Comparison of ENCODE assay signal across 34 cellular contexts in genomic region chr3:96877510-96877909, GRCh38.
DNase-seq lines count a peak whose midpoint lies in the region; ATAC-seq, FAIRE-seq and TF ChIP-seq lines count a peak whose summit lies in the region.
"Had no signal": no experiment of that assay in that cellular context is flagged by ENCODE, and none has a peak within 500 bp of the region (broad histone marks: within the 10 kb centered on the region; RNA-seq: fewer than 3 reads in every experiment).

No MANE protein-coding gene starts in this region.

- no peak overlapping the region for H3K14ac ChIP-seq in IMR-90 (replicated peaks; ENCODE audit: low read depth, low read length)

- WGBS in HepG2 (ENCODE audit: low lambda C conversion rate), result 13% methylated on average over 4 of the region's 4 CpGs
- WGBS in right lobe of liver (ENCODE audit: insufficient coverage, low coverage, low lambda C conversion rate, missing lambda C conversion rate), result 54% methylated on average over 4 of the region's 4 CpGs
- WGBS in A549 (ENCODE audit: missing lambda C conversion rate), result 39% methylated on average over 4 of the region's 4 CpGs
- no CpG with 5 or more reads among the region's 4 CpGs for WGBS in IMR-90 (ENCODE audit: extremely low coverage in 2 of 2, insufficient read length in 1 of 2), 2 experiments
- WGBS in K562 (ENCODE audit: insufficient coverage, low coverage, missing lambda C conversion rate), result 5% methylated on average over 4 of the region's 4 CpGs
- WGBS in esophagus squamous epithelium, 2 donors, result 90 to 92% methylated on average over 4 of the region's 4 CpGs

- H2BK15ac ChIP-seq in IMR-90 (ENCODE audit: low read depth, low read length), result no peak overlapping the region

- no peak for FAIRE-seq in HepG2 (lab: Jason Lieb, UNC)
- no peak for FAIRE-seq in A549 (lab: Jason Lieb, UNC)
- no peak for FAIRE-seq in K562 (lab: Jason Lieb, UNC)
- FAIRE-seq: A204.1, D721Med had no signal

- no peak overlapping the region for H3K18ac ChIP-seq in IMR-90 (ENCODE audit: low read depth, low read length)

- TF ChIP-seq POLR2A in HepG2 (IDR thresholded peaks at IDR 0.05; ENCODE audit: insufficient read depth in 1 of 2, low read depth in 2 of 2, low read length in 2 of 2), result no peak
- TF ChIP-seq POLR2A in right lobe of liver (IDR thresholded peaks at IDR 0.05), result no peak
- no peak for TF ChIP-seq POLR2A in A549 (IDR thresholded peaks at IDR 0.05; ENCODE audit: low read length)
- TF ChIP-seq POLR2A in IMR-90 (IDR thresholded peaks at IDR 0.05; ENCODE audit: low read depth, low read length), result no peak
- no peak for TF ChIP-seq POLR2A in K562 (conservative IDR thresholded peaks at IDR 0.05)
- TF ChIP-seq POLR2A in esophagus squamous epithelium (IDR thresholded peaks at IDR 0.05), result no peak

- H3K9me1 ChIP-seq in IMR-90 (ENCODE audit: insufficient read depth, low read length) (no peaks in the 10 kb centered on the region), K562 (ENCODE audit: control insufficient read depth, insufficient read depth, low read length) (no peaks in the 10 kb centered on the region)

- no peak overlapping the region for H3K9ac ChIP-seq in HepG2 (ENCODE audit: insufficient read depth, low read depth, low read length)
- H3K9ac ChIP-seq in IMR-90 (ENCODE audit: low read depth, low read length), result no peak overlapping the region
- no peak overlapping the region for H3K9ac ChIP-seq in K562 (ENCODE audit: insufficient read depth in 1 of 2, low read depth in 2 of 2, low read length in 2 of 2)
- H3K9ac ChIP-seq: BLaER1; BLaER1 treated with 17β-estradiol and CSF1 and Interleukin-3, amounts not matched to agents 10 nM and 100 nM had no signal

- H3K56ac ChIP-seq in IMR-90 (ENCODE audit: extremely low read depth, insufficient read depth, low read length), result no peak overlapping the region

- TF ChIP-seq RAD21 in HepG2 (CRISPR knock-in tag; IDR thresholded peaks at IDR 0.05) (no peak), A549 (conservative IDR thresholded peaks at IDR 0.05 in 1 of 2, IDR thresholded peaks at IDR 0.05 in 1 of 2) (no peak), IMR-90 (IDR thresholded peaks at IDR 0.05; ENCODE audit: low read length) (no peak), K562 (CRISPR knock-in tag; conservative IDR thresholded peaks at IDR 0.05 in 1 of 2, IDR thresholded peaks at IDR 0.05 in 1 of 2) (no peak)

- H3K9me3 ChIP-seq in HepG2 (ENCODE audit: low read length) (no peaks in the 10 kb centered on the region), right lobe of liver (no peaks in the 10 kb centered on the region), A549 (no peaks in the 10 kb centered on the region), IMR-90 (ENCODE audit: control insufficient read depth, insufficient read depth, low read length) (peaks cover 3% of the 10 kb centered on the region; the same call in 1 of the 2 replicates), K562 (replicated peaks; ENCODE audit: control insufficient read depth, insufficient read depth, low read depth, low read length) (no peaks in the 10 kb centered on the region), esophagus squamous epithelium (no peaks in the 10 kb centered on the region), tibial artery (no peaks in the 10 kb centered on the region)
- H3K9me3 ChIP-seq: BE2C, Caco-2 had no signal

- H2BK20ac ChIP-seq in IMR-90 (ENCODE audit: low read depth, low read length), result no peak overlapping the region

- in situ Hi-C loops in HepG2 (cut with HindIII; ENCODE audit: extremely low pct_ligation_motif_present, low pct_unique_long_range_greater_than_20kb), result no loop called here
- in situ Hi-C loops in IMR-90 (cut with MboI; ENCODE audit: low sequenced_read_pairs), result no loop called here
- in situ Hi-C loops in K562 (cut with MboI), result no loop called here

- H2AFZ ChIP-seq in HepG2 (ENCODE audit: low read length), result no peak overlapping the region
- H2AFZ ChIP-seq in IMR-90 (replicated peaks; ENCODE audit: low read length, poor library complexity), result no peak overlapping the region
- no peak overlapping the region for H2AFZ ChIP-seq in K562 (ENCODE audit: low read depth, low read length)

- no peaks in the 10 kb centered on the region for H3K36me3 ChIP-seq in HepG2 (replicated peaks in 1 of 2; ENCODE audit: control insufficient read depth in 1 of 2, insufficient read depth in 2 of 2, low read length in 2 of 2)
- no peaks in the 10 kb centered on the region for H3K36me3 ChIP-seq in right lobe of liver
- H3K36me3 ChIP-seq in IMR-90 (ENCODE audit: control insufficient read depth, insufficient read depth, low read length), result no peaks in the 10 kb centered on the region
- no peaks in the 10 kb centered on the region for H3K36me3 ChIP-seq in K562 (ENCODE audit: control insufficient read depth, insufficient read depth, low read length)
- no peaks in the 10 kb centered on the region for H3K36me3 ChIP-seq in esophagus squamous epithelium
- no peaks in the 10 kb centered on the region for H3K36me3 ChIP-seq in tibial artery
- H3K36me3 ChIP-seq: BE2C; BLaER1; BLaER1 treated with 17β-estradiol and CSF1 and Interleukin-3, amounts not matched to agents 10 nM and 100 nM had no signal

- no peak for DNase-seq in HepG2 (ENCODE audit: low spot score)
- DNase-seq in right lobe of liver, result no peak
- DNase-seq in A549 (ENCODE audit: low read depth in 1 of 2, low spot score in 1 of 2), result no peak
- DNase-seq in IMR-90, result no peak
- no peak for DNase-seq in K562 (ENCODE audit: extremely low read depth in 1 of 4, low spot score in 3 of 4)
- DNase-seq in esophagus squamous epithelium (lab: John Stamatoyannopoulos, UW), result no peak
- no peak for DNase-seq in posterior vena cava (ENCODE audit: low spot score)
- no peak for DNase-seq in tibial artery
- DNase-seq: 8988T; ACHN; AML-193; BE2C; C1 segment of cervical spinal cord; Caco-2; Calu3; CD4-positive, alpha-beta memory T cell; CD4-positive, alpha-beta T cell; CD4-positive, CD25-positive, alpha-beta regulatory T cell; CD8-positive, alpha-beta memory T cell; CD8-positive, alpha-beta T cell; COR-L47; DMS 273 treated with DMSO at 0.1 percent for 48 hours; DMS153; DMS53; DMS79; DMS79 treated with DMSO at 0.1 percent for 48 hours; DND-41; EL had no signal

- H3K4ac ChIP-seq in IMR-90 (ENCODE audit: low read depth, low read length), result no peak overlapping the region

- no peak overlapping the region for H2AK9ac ChIP-seq in IMR-90 (replicated peaks; ENCODE audit: low read depth, low read length, poor library complexity)

- TF ChIP-seq EP300 in HepG2 (IDR thresholded peaks at IDR 0.05; ENCODE audit: low read depth in 2 of 2, low read length in 2 of 2) (no peak), HepG2 (CRISPR knock-in tag; IDR thresholded peaks at IDR 0.05; ENCODE audit: borderline replicate concordance) (no peak), A549 (IDR thresholded peaks at IDR 0.05) (no peak), K562 (IDR thresholded peaks at IDR 0.05; ENCODE audit: low read length) (no peak)

- TF ChIP-seq CTCF in HepG2 (CRISPR knock-in tag; IDR thresholded peaks at IDR 0.05) (no peak), right lobe of liver (IDR thresholded peaks at IDR 0.05) (no peak), A549 (IDR thresholded peaks at IDR 0.05) (no peak), IMR-90 (conservative IDR thresholded peaks at IDR 0.05; ENCODE audit: low read depth, low read length) (no peak), K562 (IDR thresholded peaks at IDR 0.05 in 2 of 3, conservative IDR thresholded peaks at IDR 0.05 in 1 of 3; ENCODE audit: insufficient read depth in 2 of 3, low read depth in 1 of 3, low read length in 3 of 3) (no peak), esophagus squamous epithelium (IDR thresholded peaks at IDR 0.05) (no peak), tibial artery (IDR thresholded peaks at IDR 0.05) (no peak)

- dilution Hi-C loops in IMR-90 (cut with HindIII; ENCODE audit: low sequenced_read_pairs, unreplicated experiment), result no loop called here

- H3K4me1 ChIP-seq in HepG2 (ENCODE audit: insufficient read depth, low read length) (no peaks in the 10 kb centered on the region), right lobe of liver (no peaks in the 10 kb centered on the region), A549 (no peaks in the 10 kb centered on the region), IMR-90 (ENCODE audit: control insufficient read depth, insufficient read depth, low read length) (no peaks in the 10 kb centered on the region), K562 (replicated peaks in 1 of 2; ENCODE audit: control insufficient read depth in 2 of 2, insufficient read depth in 2 of 2, low read length in 2 of 2) (no peaks in the 10 kb centered on the region), esophagus squamous epithelium (no peaks in the 10 kb centered on the region), tibial artery (no peaks in the 10 kb centered on the region)
- H3K4me1 ChIP-seq: BE2C, Caco-2 had no signal

- CTCF ChIA-PET in HepG2 (lab: Yijun Ruan, JAX; ENCODE audit: low intra/inter-chr PET ratio, low total read pairs) (no interaction called here), A549 (lab: Yijun Ruan, JAX) (no interaction called here), IMR-90 (lab: Yijun Ruan, JAX) (no interaction called here), K562 (lab: Yijun Ruan, JAX; ENCODE audit: low intra/inter-chr PET ratio) (no interaction called here)

- H3K4me3 ChIP-seq in HepG2 (replicated peaks in 1 of 3; ENCODE audit: insufficient read depth in 1 of 3, low read depth in 2 of 3, low read length in 3 of 3) (no peak overlapping the region), right lobe of liver (no peak overlapping the region), A549 (no peak overlapping the region), IMR-90 (ENCODE audit: insufficient read depth, low read depth, low read length) (no peak overlapping the region), K562 (no peak overlapping the region), esophagus squamous epithelium (no peak overlapping the region), tibial artery (no peak overlapping the region)
- H3K4me3 ChIP-seq: BLaER1; BLaER1 treated with 17β-estradiol and CSF1 and Interleukin-3, amounts not matched to agents 10 nM and 100 nM had no signal

- H3K27ac ChIP-seq in HepG2 (ENCODE audit: extremely low read length, insufficient read depth, low read length) (no peak overlapping the region), right lobe of liver (no peak overlapping the region), A549 (no peak overlapping the region), IMR-90 (ENCODE audit: insufficient read depth, low read length) (no peak overlapping the region), K562 (ENCODE audit: extremely low read depth, low read depth, low read length) (no peak overlapping the region), esophagus squamous epithelium (no peak overlapping the region), tibial artery (no peak overlapping the region)
- H3K27ac ChIP-seq: 22Rv1; BLaER1; BLaER1 treated with 17β-estradiol and CSF1 and Interleukin-3, amounts not matched to agents 10 nM and 100 nM; C4-2B had no signal

- no peak overlapping the region for H2BK5ac ChIP-seq in IMR-90 (ENCODE audit: low read depth, low read length, poor library complexity, severe bottlenecking)

- H4K20me1 ChIP-seq in HepG2 (ENCODE audit: insufficient read depth, low read length) (no peaks in the 10 kb centered on the region), IMR-90 (ENCODE audit: insufficient read depth, low read length) (no peaks in the 10 kb centered on the region), K562 (replicated peaks; ENCODE audit: control insufficient read depth, insufficient read depth, low read length) (no peaks in the 10 kb centered on the region)
- H4K20me1 ChIP-seq: BLaER1; BLaER1 treated with 17β-estradiol and CSF1 and Interleukin-3, amounts not matched to agents 10 nM and 100 nM had no signal

- BruUV-seq in HepG2 (replicated peaks; lab: Mats Ljungman, UMichigan), result no TSS peak
- BruUV-seq in IMR-90 (replicated peaks; lab: Mats Ljungman, UMichigan), result no TSS peak
- no TSS peak for BruUV-seq in K562 (replicated peaks; lab: Mats Ljungman, UMichigan)

- intact Hi-C loops in HepG2 (cut with micrococcal nuclease; ENCODE audit: unreplicated experiment) (no loop called here), right lobe of liver (cut with DNase I) (no loop called here), IMR-90 (cut with micrococcal nuclease) (no loop called here), K562 (cut with micrococcal nuclease) (no loop called here), esophagus squamous epithelium (cut with DNase I) (no loop called here), posterior vena cava (cut with DNase I) (no loop called here), tibial artery (cut with DNase I; ENCODE audit: low total_unique reads) (no loop called here)

- no peak overlapping the region for H4K8ac ChIP-seq in IMR-90 (ENCODE audit: low read depth in 2 of 2, low read length in 2 of 2)

- H3K79me1 ChIP-seq in IMR-90 (ENCODE audit: low read depth in 1 of 2, low read length in 2 of 2), result no peaks in the 10 kb centered on the region

- no peak overlapping the region for H3K23ac ChIP-seq in IMR-90 (ENCODE audit: low read depth, low read length)

- no peak overlapping the region for H2BK120ac ChIP-seq in IMR-90 (ENCODE audit: low read depth, low read length)

- H3K79me2 ChIP-seq in HepG2 (ENCODE audit: insufficient read depth, low read length), result no peaks in the 10 kb centered on the region
- no peaks in the 10 kb centered on the region for H3K79me2 ChIP-seq in K562 (ENCODE audit: control insufficient read depth, insufficient read depth, low read length)

- no peak overlapping the region for H4K5ac ChIP-seq in IMR-90 (ENCODE audit: low read depth, low read length)

- POLR2A ChIA-PET in HepG2 (lab: Yijun Ruan, JAX), result no interaction called here
- POLR2A ChIA-PET in A549 (lab: Yijun Ruan, JAX), result no interaction called here
- POLR2A ChIA-PET in IMR-90 (lab: Charles Lee; ENCODE audit: unreplicated experiment), result no interaction called here
- POLR2A ChIA-PET in K562 (lab: Yijun Ruan, JAX), result no interaction called here

- H3K4me2 ChIP-seq in HepG2 (ENCODE audit: low read depth, low read length), result no peak overlapping the region
- no peak overlapping the region for H3K4me2 ChIP-seq in A549
- no peak overlapping the region for H3K4me2 ChIP-seq in IMR-90 (ENCODE audit: low read depth, low read length)
- no peak overlapping the region for H3K4me2 ChIP-seq in K562 (ENCODE audit: insufficient read depth, low read length)
- H3K4me2 ChIP-seq: BLaER1; BLaER1 treated with 17β-estradiol and CSF1 and Interleukin-3, amounts not matched to agents 10 nM and 100 nM had no signal

- H3K27me3 ChIP-seq in HepG2 (ENCODE audit: control insufficient read depth in 1 of 2, insufficient read depth in 2 of 2, low read length in 2 of 2), result no peaks in the 10 kb centered on the region
- no peaks in the 10 kb centered on the region for H3K27me3 ChIP-seq in right lobe of liver
- no peaks in the 10 kb centered on the region for H3K27me3 ChIP-seq in IMR-90 (ENCODE audit: control insufficient read depth, insufficient read depth, low read length)
- no peaks in the 10 kb centered on the region for H3K27me3 ChIP-seq in K562 (ENCODE audit: control insufficient read depth in 2 of 2, insufficient read depth in 2 of 2, low read length in 2 of 2)
- no peaks in the 10 kb centered on the region for H3K27me3 ChIP-seq in esophagus squamous epithelium
- H3K27me3 ChIP-seq in tibial artery, result no peaks in the 10 kb centered on the region
- H3K27me3 ChIP-seq: BE2C; BLaER1; BLaER1 treated with 17β-estradiol and CSF1 and Interleukin-3, amounts not matched to agents 10 nM and 100 nM had no signal

- no peak overlapping the region for H2AK5ac ChIP-seq in IMR-90 (ENCODE audit: low read depth, low read length)

- ATAC-seq in HepG2, result no peak
- no peak for ATAC-seq in right lobe of liver
- no peak for ATAC-seq in A549
- no peak for ATAC-seq in IMR-90 (ENCODE audit: low read depth)
- no peak for ATAC-seq in K562
- ATAC-seq: CD8-positive, alpha-beta T cell had no signal

- no peak overlapping the region for H4K91ac ChIP-seq in IMR-90 (ENCODE audit: insufficient read depth, low read depth, low read length)

Comparison
In these comparisons a context has a peak if more than half of its experiments do, and no peak if none do; other contexts are left out.
1. Of the 241 proteins assayed by ChIP-seq in both HepG2 and K562: peak only in HepG2: MAFF and MAFK; only in K562: none; in both: none; in neither: 239.